25 cellular contexts compared by ENCODE assay signal in the genomic region with DNA sequence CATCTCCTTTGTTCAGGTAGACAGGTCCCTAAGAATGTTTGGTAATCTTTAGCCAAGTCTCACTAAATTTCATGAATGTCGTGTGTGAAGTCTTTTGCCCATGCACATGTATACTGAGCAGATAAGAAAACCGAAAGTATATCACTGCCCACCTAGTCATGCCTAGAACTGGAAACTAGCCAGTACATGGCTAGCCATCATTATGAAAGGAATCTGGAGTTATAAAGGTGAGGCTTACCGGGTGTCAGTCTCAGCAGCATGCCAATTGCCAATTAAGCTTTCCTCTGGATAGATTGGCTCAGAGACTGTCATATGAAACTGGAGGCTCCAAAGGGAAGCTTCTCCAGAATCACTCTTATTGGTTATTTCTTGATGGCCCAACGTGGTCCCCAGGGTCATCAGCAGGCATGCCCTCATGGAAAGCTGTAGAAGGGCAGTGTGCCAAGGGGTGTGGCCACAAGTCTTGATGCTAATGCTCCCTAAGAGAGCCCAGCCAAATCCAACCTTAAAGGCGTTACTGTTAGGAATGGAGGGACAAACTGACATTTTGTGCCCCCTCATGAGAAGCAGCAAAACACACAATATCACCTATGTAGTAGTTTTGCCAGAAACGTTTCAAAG.
"Had no signal": no experiment of that assay in that cellular context is flagged by ENCODE, and none has a peak within 500 bp of the region (broad histone marks: within the 10 kb centered on the region; RNA-seq: fewer than 3 reads in every experiment).

No MANE protein-coding gene starts in this region.

- H3K9me3 Mint-ChIP-seq: activated naive CD4-positive, alpha-beta T cell treated with anti-CD3 and anti-CD28 coated beads for 36 hours; activated naive CD8-positive, alpha-beta T cell treated with anti-CD3 and anti-CD28 coated beads, Interleukin-2, amount 10 ng/mL, durations not matched to agents 7 days and 5 days; activated T-cell treated with anti-CD3 and anti-CD28 coated beads, Interleukin-2, amount 50 U/mL, for 72 hours; central memory CD8-positive, alpha-beta T cell; endodermal cell; memory B cell had no signal

- H3K27me3 ChIP-seq: breast epithelium, esophagus squamous epithelium, gastrocnemius medialis, heart left ventricle, sigmoid colon, upper lobe of left lung had no signal

- H3K9me3 ChIP-seq: breast epithelium, esophagus squamous epithelium, gastrocnemius medialis, heart left ventricle, sigmoid colon, upper lobe of left lung had no signal

- H3K27ac ChIP-seq: breast epithelium, esophagus squamous epithelium, gastrocnemius medialis, heart left ventricle, sigmoid colon, upper lobe of left lung had no signal

- H3K4me3 ChIP-seq: breast epithelium, esophagus squamous epithelium, gastrocnemius medialis, heart left ventricle, sigmoid colon, upper lobe of left lung had no signal

- H3K27ac Mint-ChIP-seq: activated naive CD4-positive, alpha-beta T cell treated with anti-CD3 and anti-CD28 coated beads for 36 hours; activated naive CD8-positive, alpha-beta T cell treated with anti-CD3 and anti-CD28 coated beads, Interleukin-2, amount 10 ng/mL, durations not matched to agents 7 days and 5 days; activated T-cell treated with anti-CD3 and anti-CD28 coated beads, Interleukin-2, amount 50 U/mL, for 72 hours; endodermal cell; memory B cell; T-helper 17 cell had no signal

- H3K4me1 ChIP-seq: breast epithelium, esophagus squamous epithelium, upper lobe of left lung had no signal

- ATAC-seq: activated T-cell treated with anti-CD3 and anti-CD28 coated beads, Interleukin-2, amount 50 U/mL, for 72 hours; gastrocnemius medialis; heart left ventricle; left cardiac atrium; T-helper 17 cell had no signal

- H3K4me1 Mint-ChIP-seq: activated naive CD8-positive, alpha-beta T cell treated with anti-CD3 and anti-CD28 coated beads, Interleukin-2, amount 10 ng/mL, durations not matched to agents 7 days and 5 days; central memory CD8-positive, alpha-beta T cell; memory B cell had no signal

- DNase-seq: activated CD4-positive, alpha-beta T cell treated with anti-CD3 and anti-CD28 coated beads for 4 hours; activated CD4-positive, alpha-beta T cell treated with anti-CD3 and anti-CD28 coated beads, Interleukin-2, amount 50 U/mL, for 48 hours; activated CD4-positive, CD25-positive, alpha-beta regulatory T cell; activated effector memory CD4-positive, alpha-beta T cell treated with Interleukin-2 at 50 U/mL for 16 hours; activated naive CD4-positive, alpha-beta T cell treated with anti-CD3 and anti-CD28 coated beads for 36 hours; activated naive CD8-positive, alpha-beta T cell treated with anti-CD3 and anti-CD28 coated beads, Interleukin-2, amount 10 ng/mL, durations not matched to agents 7 days and 5 days; activated T-cell treated with anti-CD3 and anti-CD28 coated beads, Interleukin-2, amount 50 U/mL, for 72 hours; amniotic stem cell; cortex of kidney; endodermal cell; esophagus squamous epithelium; gastrocnemius medialis; heart left ventricle; left cardiac atrium; nucleus accumbens; posterior cingulate gyrus; sigmoid colon; stimulated activated CD4-positive, alpha-beta T cell treated with anti-CD3 and anti-CD28 coated beads, Interleukin-4, amount 100 ng/mL, for 24 hours; stimulated activated naive CD4-positive, alpha-beta T cell treated with Interleukin-2 at 50 U/mL for 16 hours; T-helper 17 cell; upper lobe of left lung had no signal

- H3K4me3 Mint-ChIP-seq: activated naive CD4-positive, alpha-beta T cell treated with anti-CD3 and anti-CD28 coated beads for 36 hours; activated naive CD8-positive, alpha-beta T cell treated with anti-CD3 and anti-CD28 coated beads, Interleukin-2, amount 10 ng/mL, durations not matched to agents 7 days and 5 days; activated T-cell treated with anti-CD3 and anti-CD28 coated beads, Interleukin-2, amount 50 U/mL, for 72 hours; central memory CD8-positive, alpha-beta T cell; endodermal cell; memory B cell; T-helper 17 cell had no signal

- H3K36me3 ChIP-seq: breast epithelium, esophagus squamous epithelium, gastrocnemius medialis, heart left ventricle, sigmoid colon, upper lobe of left lung had no signal

- H3K36me3 Mint-ChIP-seq: activated naive CD8-positive, alpha-beta T cell treated with anti-CD3 and anti-CD28 coated beads, Interleukin-2, amount 10 ng/mL, durations not matched to agents 7 days and 5 days; memory B cell had no signal

- FAIRE-seq: islet of Langerhans had no signal
